ENCODE assay signal across 16 cellular contexts in genomic region chr12:100897240-100897639, GRCh38.
DNase-seq lines count a peak whose midpoint lies in the region; ATAC-seq, FAIRE-seq and TF ChIP-seq lines count a peak whose summit lies in the region.
"Had no signal": no experiment of that assay in that cellular context is flagged by ENCODE, and none has a peak within 500 bp of the region (broad histone marks: within the 10 kb centered on the region; RNA-seq: fewer than 3 reads in every experiment).

No MANE protein-coding gene starts in this region.

- in situ Hi-C loops in K562 (cut with MboI) (no loop called here), mammary epithelial cell (cut with MboI; ENCODE audit: low sequenced_read_pairs in 2 of 2) (no loop called here)

- dilution Hi-C loops in mammary epithelial cell (cut with HindIII; ENCODE audit: low sequenced_read_pairs) = no loop called here

- under 1% methylated on average over 5 of the region's 5 CpGs for WGBS in K562 (ENCODE audit: insufficient coverage, low coverage, missing lambda C conversion rate)
- WGBS in mammary epithelial cell (ENCODE audit: low coverage, missing lambda C conversion rate) = 71% methylated on average over 5 of the region's 5 CpGs

- H3K36me3 ChIP-seq in BLaER1 (no peaks in the 10 kb centered on the region), K562 (ENCODE audit: control insufficient read depth, insufficient read depth, low read length) (no peaks in the 10 kb centered on the region), mammary epithelial cell (ENCODE audit: insufficient read depth, low read length) (no peaks in the 10 kb centered on the region)

- peak; percentile 48 for DNase-seq in DMS79 treated with DMSO at 0.1 percent for 48 hours (lab: John Stamatoyannopoulos, UW)
- DNase-seq in NCI-H2171 treated with DMSO at 0.1 percent for 48 hours (lab: John Stamatoyannopoulos, UW) = peak; percentile 9
- DNase-seq in K562 (ENCODE audit: extremely low read depth in 1 of 4, low spot score in 3 of 4) = no peak
- no peak for DNase-seq in activated CD4-positive, CD25-positive, alpha-beta regulatory T cell treated with anti-CD3 and anti-CD28 coated beads, Interleukin-2, amount 50 U/mL, for 72 hours
- DNase-seq in occipital lobe (lab: John Stamatoyannopoulos, UW) = no peak
- no peak for DNase-seq in HuH-7.5 (ENCODE audit: low spot score)
- DNase-seq in mammary epithelial cell = no peak
- DNase-seq: Caco-2; CD8-positive, alpha-beta memory T cell; GM23248; IMR-90 had no signal

- BruUV-seq in K562 (replicated peaks; lab: Mats Ljungman, UMichigan) (no TSS peak), mammary epithelial cell (replicated peaks; lab: Mats Ljungman, UMichigan) (no TSS peak)

- no peak for ATAC-seq in K562
- ATAC-seq: A549, GM12878 had no signal

- H3K4me2 ChIP-seq in BLaER1 (0 out of 2 replicates have a peak overlapping the region, but pooled peaks have one; percentile 0), K562 (ENCODE audit: insufficient read depth, low read length) (no peak overlapping the region), mammary epithelial cell (ENCODE audit: insufficient read depth, low read depth, low read length) (no peak overlapping the region)
- H3K4me2 ChIP-seq: A549 had no signal

- no peaks in the 10 kb centered on the region for H3K9me3 ChIP-seq in BLaER1
- H3K9me3 ChIP-seq in K562 (replicated peaks; ENCODE audit: control insufficient read depth, insufficient read depth, low read depth, low read length) = no peaks in the 10 kb centered on the region
- H3K9me3 ChIP-seq in mammary epithelial cell (replicated peaks; ENCODE audit: insufficient read depth, low read length) = no peaks in the 10 kb centered on the region
- H3K9me3 ChIP-seq: A549 had no signal

- intact Hi-C loops in K562 (cut with micrococcal nuclease) (no loop called here), mammary epithelial cell (cut with micrococcal nuclease) (no loop called here)

- H3K9ac ChIP-seq in BLaER1 (no peak overlapping the region), K562 (ENCODE audit: insufficient read depth in 1 of 2, low read depth in 2 of 2, low read length in 2 of 2) (no peak overlapping the region), mammary epithelial cell (ENCODE audit: insufficient read depth, low read length) (no peak overlapping the region)
- H3K9ac ChIP-seq: GM23248 had no signal

- H3K79me2 ChIP-seq in K562 (ENCODE audit: control insufficient read depth, insufficient read depth, low read length) (no peaks in the 10 kb centered on the region), mammary epithelial cell (ENCODE audit: insufficient read depth, low read length) (no peaks in the 10 kb centered on the region)

- H3K27me3 ChIP-seq in BLaER1 (no peaks in the 10 kb centered on the region), K562 (ENCODE audit: control insufficient read depth in 2 of 2, insufficient read depth in 2 of 2, low read length in 2 of 2) (no peaks in the 10 kb centered on the region), mammary epithelial cell (ENCODE audit: insufficient read depth, low read length) (no peaks in the 10 kb centered on the region)

- TF ChIP-seq EP300 in K562 (IDR thresholded peaks at IDR 0.05; ENCODE audit: low read length) = no peak

- no peaks in the 10 kb centered on the region for H3K9me1 ChIP-seq in K562 (ENCODE audit: control insufficient read depth, insufficient read depth, low read length)

- no peak overlapping the region for H3K4me3 ChIP-seq in BLaER1
- H3K4me3 ChIP-seq in K562 = no peak overlapping the region
- no peak overlapping the region for H3K4me3 ChIP-seq in mammary epithelial cell (replicated peaks in 1 of 3; ENCODE audit: insufficient read depth in 1 of 3, low read depth in 2 of 3, low read length in 3 of 3)
- H3K4me3 ChIP-seq: A549, GM12878, GM23248 had no signal

- TF ChIP-seq CTCF in K562 (IDR thresholded peaks at IDR 0.05 in 2 of 3, conservative IDR thresholded peaks at IDR 0.05 in 1 of 3; ENCODE audit: insufficient read depth in 2 of 3, low read depth in 1 of 3, low read length in 3 of 3) (no peak), mammary epithelial cell (conservative IDR thresholded peaks at IDR 0.05 in 1 of 2, IDR thresholded peaks at IDR 0.05 in 1 of 2; ENCODE audit: extremely low read depth in 1 of 2, insufficient read depth in 1 of 2, low read depth in 1 of 2, low read length in 2 of 2) (no peak)

- FAIRE-seq in K562 (lab: Jason Lieb, UNC) = no peak
- FAIRE-seq: A549, GM12878, GM18507, H54 had no signal

- POLR2A ChIA-PET in K562 (lab: Yijun Ruan, JAX) = no interaction called here

- H3K27ac ChIP-seq in BLaER1 (no peak overlapping the region), K562 (ENCODE audit: extremely low read depth, low read depth, low read length) (no peak overlapping the region), mammary epithelial cell (ENCODE audit: insufficient read depth, low read depth, low read length) (no peak overlapping the region)
- H3K27ac ChIP-seq: A549, GM23248 had no signal

- no peak for TF ChIP-seq POLR2A in K562 (conservative IDR thresholded peaks at IDR 0.05)

- H3K4me1 ChIP-seq in BLaER1 (0 out of 2 replicates have a peak, but pooled peaks cover 4% of the 10 kb centered on the region), K562 (replicated peaks in 1 of 2; ENCODE audit: control insufficient read depth in 2 of 2, insufficient read depth in 2 of 2, low read length in 2 of 2) (no peaks in the 10 kb centered on the region), mammary epithelial cell (ENCODE audit: insufficient read depth, low read length) (no peaks in the 10 kb centered on the region)
- H3K4me1 ChIP-seq: A549, Caco-2 had no signal

- CTCF ChIA-PET in K562 (lab: Yijun Ruan, JAX; ENCODE audit: low intra/inter-chr PET ratio) = no interaction called here
- CTCF ChIA-PET in mammary epithelial cell (lab: Charles Lee; ENCODE audit: low non-redundant PET) = no interaction called here

- no peaks in the 10 kb centered on the region for H4K20me1 ChIP-seq in BLaER1
- no peaks in the 10 kb centered on the region for H4K20me1 ChIP-seq in K562 (replicated peaks; ENCODE audit: control insufficient read depth, insufficient read depth, low read length)
- H4K20me1 ChIP-seq in mammary epithelial cell (ENCODE audit: insufficient read depth, low read length) = no peaks in the 10 kb centered on the region

- H2AFZ ChIP-seq in K562 (ENCODE audit: low read depth, low read length) (no peak overlapping the region), mammary epithelial cell (ENCODE audit: low read depth, low read length) (no peak overlapping the region)
- H2AFZ ChIP-seq: GM23248 had no signal

- TF ChIP-seq RAD21 in K562 (CRISPR knock-in tag; conservative IDR thresholded peaks at IDR 0.05 in 1 of 2, IDR thresholded peaks at IDR 0.05 in 1 of 2) = no peak

TF ChIP-seq in K562, 482 proteins besides CTCF, POLR2A, EP300 and RAD21 (continues in another document):
- TF ChIP-seq SP1 (CRISPR knock-in tag; IDR thresholded peaks at IDR 0.05) = no peak
- peak; percentile 75 for TF ChIP-seq NFIC (IDR thresholded peaks at IDR 0.05)
- TF ChIP-seq NBN (IDR thresholded peaks at IDR 0.05; ENCODE audit: low read depth) = no peak
- no peak for TF ChIP-seq ZNF655 (CRISPR knock-in tag; IDR thresholded peaks at IDR 0.05)
- no peak for TF ChIP-seq TGIF2 (CRISPR knock-in tag; IDR thresholded peaks at IDR 0.05)
- TF ChIP-seq, protein P1, sequence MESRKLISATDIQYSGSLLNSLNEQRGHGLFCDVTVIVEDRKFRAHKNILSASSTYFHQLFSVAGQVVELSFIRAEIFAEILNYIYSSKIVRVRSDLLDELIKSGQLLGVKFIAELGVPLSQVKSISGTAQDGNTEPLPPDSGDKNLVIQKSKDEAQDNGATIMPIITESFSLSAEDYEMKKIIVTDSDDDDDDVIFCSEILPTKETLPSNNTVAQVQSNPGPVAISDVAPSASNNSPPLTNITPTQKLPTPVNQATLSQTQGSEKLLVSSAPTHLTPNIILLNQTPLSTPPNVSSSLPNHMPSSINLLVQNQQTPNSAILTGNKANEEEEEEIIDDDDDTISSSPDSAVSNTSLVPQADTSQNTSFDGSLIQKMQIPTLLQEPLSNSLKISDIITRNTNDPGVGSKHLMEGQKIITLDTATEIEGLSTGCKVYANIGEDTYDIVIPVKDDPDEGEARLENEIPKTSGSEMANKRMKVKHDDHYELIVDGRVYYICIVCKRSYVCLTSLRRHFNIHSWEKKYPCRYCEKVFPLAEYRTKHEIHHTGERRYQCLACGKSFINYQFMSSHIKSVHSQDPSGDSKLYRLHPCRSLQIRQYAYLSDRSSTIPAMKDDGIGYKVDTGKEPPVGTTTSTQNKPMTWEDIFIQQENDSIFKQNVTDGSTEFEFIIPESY (CRISPR knock-in tag; IDR thresholded peaks at IDR 0.05) = no peak
- TF ChIP-seq RB1 (IDR thresholded peaks at IDR 0.05; ENCODE audit: low read depth) = no peak
- TF ChIP-seq ZNF79 (CRISPR knock-in tag; IDR thresholded peaks at IDR 0.05; ENCODE audit: low read depth) = no peak
- TF ChIP-seq NFIX (CRISPR knock-in tag; IDR thresholded peaks at IDR 0.05; ENCODE audit: low read depth) = peak; percentile 28; the same call in 1 of the 2 replicates
- TF ChIP-seq, protein P2, sequence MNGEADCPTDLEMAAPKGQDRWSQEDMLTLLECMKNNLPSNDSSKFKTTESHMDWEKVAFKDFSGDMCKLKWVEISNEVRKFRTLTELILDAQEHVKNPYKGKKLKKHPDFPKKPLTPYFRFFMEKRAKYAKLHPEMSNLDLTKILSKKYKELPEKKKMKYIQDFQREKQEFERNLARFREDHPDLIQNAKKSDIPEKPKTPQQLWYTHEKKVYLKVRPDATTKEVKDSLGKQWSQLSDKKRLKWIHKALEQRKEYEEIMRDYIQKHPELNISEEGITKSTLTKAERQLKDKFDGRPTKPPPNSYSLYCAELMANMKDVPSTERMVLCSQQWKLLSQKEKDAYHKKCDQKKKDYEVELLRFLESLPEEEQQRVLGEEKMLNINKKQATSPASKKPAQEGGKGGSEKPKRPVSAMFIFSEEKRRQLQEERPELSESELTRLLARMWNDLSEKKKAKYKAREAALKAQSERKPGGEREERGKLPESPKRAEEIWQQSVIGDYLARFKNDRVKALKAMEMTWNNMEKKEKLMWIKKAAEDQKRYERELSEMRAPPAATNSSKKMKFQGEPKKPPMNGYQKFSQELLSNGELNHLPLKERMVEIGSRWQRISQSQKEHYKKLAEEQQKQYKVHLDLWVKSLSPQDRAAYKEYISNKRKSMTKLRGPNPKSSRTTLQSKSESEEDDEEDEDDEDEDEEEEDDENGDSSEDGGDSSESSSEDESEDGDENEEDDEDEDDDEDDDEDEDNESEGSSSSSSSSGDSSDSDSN (IDR thresholded peaks at IDR 0.05; ENCODE audit: borderline replicate concordance in 1 of 2, low read depth in 2 of 2, low read length in 2 of 2) = no peak

Comparison
In these comparisons a context has a peak if more than half of its experiments do, and no peak if none do; other contexts are left out.
1. DNase-seq: peak in DMS79 treated with DMSO at 0.1 percent for 48 hours (single experiment) and NCI-H2171 treated with DMSO at 0.1 percent for 48 hours (single experiment); none in K562 (0 of 4), activated CD4-positive, CD25-positive, alpha-beta regulatory T cell treated with anti-CD3 and anti-CD28 coated beads, Interleukin-2, amount 50 U/mL, for 72 hours (single experiment), occipital lobe (single experiment), HuH-7.5 (single experiment) and mammary epithelial cell (single experiment).